8 cellular contexts compared by ENCODE assay signal in the genomic region with DNA sequence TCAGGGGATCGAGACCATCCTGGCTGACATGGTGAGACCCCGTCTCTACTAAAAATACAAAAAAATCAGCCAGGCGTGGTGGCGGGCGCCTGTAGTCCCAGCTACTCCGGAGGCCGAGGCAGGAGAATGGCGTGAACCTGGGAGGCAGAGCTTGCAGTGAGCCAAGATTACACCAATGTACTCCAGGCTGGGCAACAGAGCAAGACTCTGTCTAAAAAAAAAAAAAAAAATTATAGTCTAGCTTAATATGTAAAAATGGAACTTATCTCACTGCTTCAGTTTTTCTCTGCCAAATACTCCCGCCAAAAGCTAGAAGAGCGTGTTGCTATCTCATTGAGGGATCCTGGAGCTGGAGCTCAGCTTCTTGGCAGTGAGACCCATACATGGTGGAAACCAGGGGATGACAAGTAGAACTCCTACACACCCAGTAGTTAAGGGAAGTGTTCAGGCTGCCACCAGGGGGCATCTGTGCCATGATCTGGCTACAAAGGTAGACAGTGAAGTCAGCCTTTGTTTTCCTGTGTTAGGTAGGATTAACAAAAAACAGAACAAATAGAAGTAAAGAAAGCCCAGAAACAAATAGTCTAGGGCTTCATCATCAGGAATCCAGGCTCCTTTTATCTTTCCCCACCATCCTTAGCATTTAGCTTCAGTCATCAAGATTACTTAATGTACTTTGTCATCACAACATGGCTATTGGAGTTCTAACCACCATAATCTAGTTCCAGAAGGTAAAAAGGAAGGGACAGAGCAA. TPM values are rescaled to one million over a fixed set of nuclear protein-coding genes. Genes with fewer than 3 reads are reported as not detected.
DNase-seq lines count a peak whose midpoint lies in the region; ATAC-seq and TF ChIP-seq lines count a peak whose summit lies in the region.

No MANE protein-coding gene starts in this region.

- H3K27ac Mint-ChIP-seq in CD4-positive, alpha-beta T cell: no peak overlapping the region
- no peak overlapping the region for H3K27ac Mint-ChIP-seq in activated naive CD8-positive, alpha-beta T cell treated with anti-CD3 and anti-CD28 coated beads, Interleukin-2, amount 10 ng/mL, durations not matched to agents 7 days and 5 days

- peaks cover 0 to 4% of the 10 kb centered on the region in 2 donors for H3K36me3 ChIP-seq in psoas muscle (ENCODE audit: insufficient read depth in 1 of 2, low read depth in 1 of 2)

- H3K9me3 ChIP-seq in CD4-positive, alpha-beta T cell (ENCODE audit: control insufficient read depth, low read length): no peaks in the 10 kb centered on the region
- H3K9me3 ChIP-seq in psoas muscle: no peaks in the 10 kb centered on the region

- CTCF ChIA-PET in CD4-positive, alpha-beta T cell (lab: Charles Lee): interaction anchor here (0.6 to 10.0 kb wide), 13 partner anchors 11 to 103 kb away, joined by 3 to 122 read pairs (median 8); a partner anchor contains a TSS

- intact Hi-C loops in CD4-positive, alpha-beta T cell (cut with DNase I, micrococcal nuclease): loop anchor here (1.0 to 2.0 kb wide), 2 partner anchors 34 to 63 kb away; a partner anchor contains a TSS
- intact Hi-C loops in cardiac septum (cut with DNase I) (loop anchor here (1.0 kb wide), 1 partner anchor 63 kb away; no protein-coding TSS in a partner anchor), psoas muscle (cut with DNase I) (loop anchor here (2.0 to 5.0 kb wide), 3 partner anchors 59 to 224 kb away; no protein-coding TSS in a partner anchor)

- peak; percentile 100 for ATAC-seq in CD4-positive, alpha-beta T cell (ENCODE audit: poor library complexity)
- ATAC-seq in GM21360 (IDR thresholded peaks at IDR 0.05; ENCODE audit: unreplicated experiment): peak; percentile 67
- peak; percentile 100 for ATAC-seq in activated naive CD8-positive, alpha-beta T cell treated with anti-CD3 and anti-CD28 coated beads, Interleukin-2, amount 10 ng/mL, durations not matched to agents 7 days and 5 days (ENCODE audit: low read depth)
- ATAC-seq in psoas muscle: peak; percentile 75 to 86 (median 82)

- H3K9me3 Mint-ChIP-seq in CD4-positive, alpha-beta T cell: no peaks in the 10 kb centered on the region
- H3K9me3 Mint-ChIP-seq in activated naive CD8-positive, alpha-beta T cell treated with anti-CD3 and anti-CD28 coated beads, Interleukin-2, amount 10 ng/mL, durations not matched to agents 7 days and 5 days: no peaks in the 10 kb centered on the region

- no peaks in the 10 kb centered on the region for H3K27me3 ChIP-seq in CD4-positive, alpha-beta T cell (ENCODE audit: control insufficient read depth, insufficient read depth, low read length)
- no peaks in the 10 kb centered on the region for H3K27me3 ChIP-seq in psoas muscle (ENCODE audit: insufficient read depth in 3 of 3, low read length in 2 of 3)

- DNase-seq in CD4-positive, alpha-beta T cell: peak; percentile 79 to 90 (median 85)
- DNase-seq in MV-4-11 (lab: John Stamatoyannopoulos, UW) (peak; percentile 68), SKM-1 treated with dmso at 0.1 percent for 144 hours (lab: John Stamatoyannopoulos, UW; ENCODE audit: unreplicated experiment) (peak; percentile 86), cardiac septum (ENCODE audit: low spot score) (peak; percentile 91), psoas muscle (peak; percentile 76 to 87), GOT3 (lab: John Stamatoyannopoulos, UW) (no peak)
- peak; percentile 81 for DNase-seq in activated naive CD8-positive, alpha-beta T cell treated with anti-CD3 and anti-CD28 coated beads, Interleukin-2, amount 10 ng/mL, durations not matched to agents 7 days and 5 days

- POLR2A ChIA-PET in CD4-positive, alpha-beta T cell (lab: Charles Lee): interaction anchor here (1.0 to 2.3 kb wide), 6 partner anchors 33 to 87 kb away, joined by 3 to 11 read pairs (median 7); a partner anchor contains a TSS
- POLR2A ChIA-PET in activated naive CD8-positive, alpha-beta T cell treated with anti-CD3 and anti-CD28 coated beads, Interleukin-2, amount 10 ng/mL, durations not matched to agents 7 days and 5 days (lab: Charles Lee): interaction anchor here (0.6 to 2.8 kb wide), 5 partner anchors 34 to 88 kb away, joined by 3 to 15 read pairs (median 3); a partner anchor contains a TSS

- no peaks in the 10 kb centered on the region for H3K4me1 ChIP-seq in psoas muscle

- H3K4me3 ChIP-seq in psoas muscle: no peak overlapping the region

- H3K27me3 Mint-ChIP-seq in CD4-positive, alpha-beta T cell: no peaks in the 10 kb centered on the region
- peaks cover 2% of the 10 kb centered on the region for H3K27me3 Mint-ChIP-seq in activated naive CD8-positive, alpha-beta T cell treated with anti-CD3 and anti-CD28 coated beads, Interleukin-2, amount 10 ng/mL, durations not matched to agents 7 days and 5 days

- H3K4me3 Mint-ChIP-seq in CD4-positive, alpha-beta T cell: no peak overlapping the region
- H3K4me3 Mint-ChIP-seq in activated naive CD8-positive, alpha-beta T cell treated with anti-CD3 and anti-CD28 coated beads, Interleukin-2, amount 10 ng/mL, durations not matched to agents 7 days and 5 days: no peak overlapping the region

- 73 to 77% (median 74%) methylated on average over 10 of the region's 10 CpGs for WGBS in psoas muscle, 3 donors

- peaks cover 18% of the 10 kb centered on the region for H3K36me3 Mint-ChIP-seq in CD4-positive, alpha-beta T cell (ENCODE audit: low read depth)
- H3K36me3 Mint-ChIP-seq in activated naive CD8-positive, alpha-beta T cell treated with anti-CD3 and anti-CD28 coated beads, Interleukin-2, amount 10 ng/mL, durations not matched to agents 7 days and 5 days: no peaks in the 10 kb centered on the region

- H3K4me1 Mint-ChIP-seq in CD4-positive, alpha-beta T cell (ENCODE audit: low read depth): peaks cover 10% of the 10 kb centered on the region
- H3K4me1 Mint-ChIP-seq in activated naive CD8-positive, alpha-beta T cell treated with anti-CD3 and anti-CD28 coated beads, Interleukin-2, amount 10 ng/mL, durations not matched to agents 7 days and 5 days: peaks cover 8% of the 10 kb centered on the region

- peak; percentile 80 for TF ChIP-seq CTCF in CD4-positive, alpha-beta T cell (IDR thresholded peaks at IDR 0.05)
- TF ChIP-seq CTCF in psoas muscle (IDR thresholded peaks at IDR 0.05): peak; percentile 79

- no peak overlapping the region for H3K27ac ChIP-seq in CD4-positive, alpha-beta T cell (ENCODE audit: low read depth, low read length)
- no peak overlapping the region for H3K27ac ChIP-seq in psoas muscle

RNA-seq across cellular contexts. Expression of a gene that starts 33.6 kb away (rescaled TPM):
- 10 to 100 TPM; 13.6 to 13.7 TPM for total RNA-seq in CD4-positive, alpha-beta T cell
- total RNA-seq in activated naive CD8-positive, alpha-beta T cell treated with anti-CD3 and anti-CD28 coated beads, Interleukin-2, amount 10 ng/mL, durations not matched to agents 7 days and 5 days: 10 to 100 TPM; 56.5 to 58.1 TPM
- 6.6 TPM for total RNA-seq in cardiac septum
- total RNA-seq in psoas muscle: 1 to 10 TPM; 3.6 to 6.5 (median 4.9) TPM
- polyA plus RNA-seq in psoas muscle: 1 to 10 TPM; 2.5 to 3.4 (median 3.2) TPM
